Comparison of ENCODE assay signal across 17 cellular contexts in genomic region chr2:231246171-231246842, GRCh38.
"Had no signal": no experiment of that assay in that cellular context is flagged by ENCODE, and none has a peak within 500 bp of the region (broad histone marks: within the 10 kb centered on the region; RNA-seq: fewer than 3 reads in every experiment).

No MANE protein-coding gene starts in this region.

- DNase-seq: activated T-cell treated with anti-CD3 and anti-CD28 coated beads, Interleukin-2, amount 50 U/mL, for 1 hour; endodermal cell; heart left ventricle; ovary; stimulated activated CD4-positive, alpha-beta T cell treated with anti-CD3 and anti-CD28 coated beads, Interleukin-12 subunit alpha, Interleukin-12 subunit beta, amount 100 ng/mL, for 4 hours; stimulated activated CD4-positive, alpha-beta T cell treated with anti-CD3 and anti-CD28 coated beads, Interleukin-4, amount 100 ng/mL, for 4 hours; stimulated activated naive CD8-positive, alpha-beta T cell treated with anti-CD3 and anti-CD28 coated beads, Interleukin-15, Interleukin-2, amounts not matched to agents 100 U/mL and 50 U/mL, for 24 hours; T1000 had no signal

- H3K27me3 Mint-ChIP-seq: activated T-helper 17 cell treated with anti-CD3 and anti-CD28 coated beads, Interleukin-2, amount 50 U/mL, for 72 hours; central memory CD8-positive, alpha-beta T cell had no signal

- H3K27ac Mint-ChIP-seq: activated naive CD8-positive, alpha-beta T cell; activated T-helper 17 cell treated with anti-CD3 and anti-CD28 coated beads, Interleukin-2, amount 50 U/mL, for 72 hours; nephron had no signal

- H3K36me3 Mint-ChIP-seq: activated naive CD8-positive, alpha-beta T cell had no signal

- H3K4me1 Mint-ChIP-seq: activated T-helper 17 cell treated with anti-CD3 and anti-CD28 coated beads, Interleukin-2, amount 50 U/mL, for 72 hours; central memory CD8-positive, alpha-beta T cell; endodermal cell had no signal

- H3K9me3 Mint-ChIP-seq: activated T-helper 17 cell treated with anti-CD3 and anti-CD28 coated beads, Interleukin-2, amount 50 U/mL, for 72 hours; central memory CD8-positive, alpha-beta T cell; nephron; WTC11 had no signal

- H3K27ac ChIP-seq: coronary artery, epithelial cell of prostate, gastroesophageal sphincter, heart left ventricle, neutrophil, ovary had no signal

- H3K4me3 Mint-ChIP-seq: activated naive CD8-positive, alpha-beta T cell; activated T-helper 17 cell treated with anti-CD3 and anti-CD28 coated beads, Interleukin-2, amount 50 U/mL, for 72 hours; central memory CD8-positive, alpha-beta T cell; endodermal cell; nephron; WTC11 had no signal
